ENCODE assay signal across 25 cellular contexts in the genomic region with DNA sequence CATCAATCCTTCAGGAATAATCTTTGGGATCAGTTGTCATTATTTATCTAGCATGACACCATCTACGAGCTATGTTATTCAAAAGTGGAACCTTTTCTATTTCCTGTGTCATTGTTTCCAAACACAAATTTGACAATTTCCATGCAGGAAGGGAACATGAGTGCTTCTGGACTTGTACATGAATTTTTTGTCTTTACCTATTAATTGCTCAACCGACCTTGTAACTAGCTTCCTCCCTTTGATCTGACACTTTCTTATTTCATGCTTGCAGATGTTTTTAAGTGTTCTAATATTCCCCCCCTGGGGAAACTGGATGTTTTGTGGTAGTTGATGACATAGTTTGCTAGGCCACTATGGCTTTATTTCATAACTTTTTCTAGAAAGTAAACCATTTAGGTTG.
"Had no signal": no experiment of that assay in that cellular context is flagged by ENCODE, and none has a peak within 500 bp of the region (broad histone marks: within the 10 kb centered on the region; RNA-seq: fewer than 3 reads in every experiment).

No MANE protein-coding gene starts in this region.

- H3K4me3 ChIP-seq: MG63, SJSA1, SK-N-MC had no signal

- DNase-seq: IMR-90, Karpas-422, KG1, MG63, NCI-H1092, NCI-H1105 treated with DMSO at 0.1 percent for 48 hours, NCI-H1417 treated with DMSO at 0.1 percent for 48 hours, NCI-H146, NCI-H1694 treated with DMSO at 0.1 percent for 48 hours, NCI-H1930, NCI-H2081 treated with DMSO at 0.1 percent for 48 hours, NCI-H2171, NCI-H226, NCI-H446, NCI-H510A, NCI-H524 treated with DMSO at 0.1 percent for 48 hours, NCI-H69, NCI-H774, Right ventricle myocardium superior, RPMI8226, SIG-M5 had no signal

- ATAC-seq: HepG2 had no signal

- H3K9me3 ChIP-seq: MG63, SJSA1 had no signal

- H3K27me3 ChIP-seq: MG63, SJSA1 had no signal

- H3K36me3 ChIP-seq: MG63, SJSA1 had no signal

- H3K4me1 ChIP-seq: SJSA1 had no signal

- FAIRE-seq: HepG2, RCC 7860 had no signal

- H3K27ac ChIP-seq: SJSA1, SK-N-MC had no signal
